ENCODE assay signal across 12 cellular contexts in the genomic region with DNA sequence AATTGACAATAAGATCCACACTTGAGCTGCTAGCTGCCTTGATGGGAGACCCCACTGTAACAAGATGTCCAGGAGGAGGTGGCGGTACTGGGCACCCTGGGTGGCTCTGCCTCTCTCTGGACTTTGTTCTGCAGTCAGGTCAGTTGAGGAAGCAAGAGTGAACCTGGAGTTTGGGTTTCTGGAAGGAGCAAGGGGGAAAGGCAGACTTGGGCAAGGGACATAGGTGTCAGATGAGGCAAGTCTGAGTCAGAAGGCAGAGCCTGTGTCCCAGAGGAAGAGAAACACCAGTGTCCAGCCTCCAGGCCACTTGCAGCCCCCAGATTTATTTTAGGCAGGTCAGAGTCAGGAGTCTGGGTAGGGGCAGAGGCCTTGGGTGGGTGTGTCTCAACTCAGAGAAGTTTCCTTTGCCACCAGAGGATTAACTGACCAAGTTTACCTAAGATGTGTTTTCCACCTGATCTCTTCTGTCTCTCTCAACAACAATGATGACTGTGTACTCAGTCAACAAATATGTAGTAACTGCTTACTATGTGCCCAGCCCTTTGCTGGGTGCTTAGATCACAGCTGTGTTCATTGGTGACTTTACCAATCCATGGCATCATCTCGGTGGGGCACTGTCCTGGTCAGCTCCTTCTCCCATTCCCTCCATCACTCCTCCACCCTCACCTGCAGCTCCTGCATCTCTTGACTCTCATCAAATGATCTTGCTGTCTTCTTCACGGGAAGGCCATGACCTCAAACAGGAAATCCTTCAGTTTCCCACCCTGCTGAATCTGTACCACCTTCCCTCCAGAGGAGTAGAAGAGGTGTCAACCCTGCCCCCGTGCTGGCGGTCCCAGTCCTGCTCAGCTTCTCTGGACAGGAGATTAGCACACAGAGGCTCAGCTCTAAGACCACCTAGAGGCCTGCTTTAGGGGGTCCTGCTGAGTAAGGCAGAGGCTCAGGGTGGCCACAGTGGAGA. TPM values are rescaled to one million over a fixed set of nuclear protein-coding genes. Genes with fewer than 3 reads are reported as not detected.
A peak's percentile ranks its signal among the peaks of the same experiment; 100 is the strongest.
DNase-seq lines count a peak whose midpoint lies in the region; ATAC-seq and TF ChIP-seq lines count a peak whose summit lies in the region.
"Had no signal": no experiment of that assay in that cellular context is flagged by ENCODE, and none has a peak within 500 bp of the region (broad histone marks: within the 10 kb centered on the region; RNA-seq: fewer than 3 reads in every experiment).

No MANE protein-coding gene starts in this region.

- TF ChIP-seq POLR2A in body of pancreas (IDR thresholded peaks at IDR 0.05) (no peak), uterus (IDR thresholded peaks at IDR 0.05) (no peak)

- DNase-seq in HT-29 (ENCODE audit: low spot score) (peak; percentile 75), body of pancreas (peak in 1 of 4 donors; percentile 20), lower lobe of right lung (no peak), uterus (no peak), HUDEP-2 (lab: John Stamatoyannopoulos, UW; ENCODE audit: unreplicated experiment in 76 of 76) (no peak), GM10248 (ENCODE audit: extremely low spot score) (no peak)
- DNase-seq: activated CD8-positive, alpha-beta memory T cell treated with anti-CD3 and anti-CD28 coated beads, Interleukin-2, amount 50 U/mL, for 4 hours; adrenal gland had no signal

- ATAC-seq in body of pancreas (peak; percentile 12), lower lobe of right lung (peak; percentile 2 to 24), GM21526 (IDR thresholded peaks at IDR 0.05; ENCODE audit: low FRiP score, unreplicated experiment) (no peak)
- ATAC-seq: Right ventricle myocardium inferior had no signal

- CTCF ChIA-PET in GM10248 (lab: Yijun Ruan, JAX): interaction anchor here (1.0 to 1.5 kb wide), 2 partner anchors 10 to 37 kb away, joined by 3 read pairs; a partner anchor contains a TSS

- H3K4me3 ChIP-seq in body of pancreas (no peak overlapping the region), lower lobe of right lung (no peak overlapping the region), uterus (no peak overlapping the region)
- H3K4me3 ChIP-seq: adrenal gland, neural progenitor cell had no signal

- H3K27ac ChIP-seq in 22Rv1 (peak overlapping the region; percentile 61), body of pancreas (peak overlapping the region; percentile 79 to 97 (median 92)), lower lobe of right lung (peak overlapping the region; percentile 71), uterus (no peak overlapping the region)
- H3K27ac ChIP-seq: adrenal gland, neural progenitor cell had no signal

- TF ChIP-seq CTCF in 22Rv1 (IDR thresholded peaks at IDR 0.05): no peak
- TF ChIP-seq CTCF in body of pancreas (IDR thresholded peaks at IDR 0.05): no peak
- no peak for TF ChIP-seq CTCF in lower lobe of right lung (IDR thresholded peaks at IDR 0.05)
- TF ChIP-seq CTCF in uterus (IDR thresholded peaks at IDR 0.05): no peak
- TF ChIP-seq CTCF in GM10248 (IDR thresholded peaks at IDR 0.05; ENCODE audit: control extremely low read depth, extremely low read depth, low read depth, missing control alignments): no peak

- H3K9me3 ChIP-seq in body of pancreas (no peaks in the 10 kb centered on the region), lower lobe of right lung (no peaks in the 10 kb centered on the region), uterus (no peaks in the 10 kb centered on the region)
- H3K9me3 ChIP-seq: adrenal gland had no signal

- no peaks in the 10 kb centered on the region for H3K27me3 ChIP-seq in body of pancreas
- no peaks in the 10 kb centered on the region for H3K27me3 ChIP-seq in lower lobe of right lung (ENCODE audit: low read depth)
- no peaks in the 10 kb centered on the region for H3K27me3 ChIP-seq in uterus
- H3K27me3 ChIP-seq: adrenal gland, neural progenitor cell had no signal

- H3K36me3 ChIP-seq in body of pancreas (replicated peaks in 1 of 2; ENCODE audit: insufficient read depth in 1 of 2, low read depth in 2 of 2) (no peaks in the 10 kb centered on the region), lower lobe of right lung (no peaks in the 10 kb centered on the region), uterus (no peaks in the 10 kb centered on the region)
- H3K36me3 ChIP-seq: adrenal gland, neural progenitor cell had no signal

- POLR2A ChIA-PET in GM10248 (lab: Yijun Ruan, JAX): no interaction called here

- H3K4me1 ChIP-seq in body of pancreas (peaks cover 75% of the 10 kb centered on the region), lower lobe of right lung (peaks cover 18% of the 10 kb centered on the region), uterus (no peaks in the 10 kb centered on the region)
- H3K4me1 ChIP-seq: adrenal gland, neural progenitor cell had no signal

- intact Hi-C loops in body of pancreas (cut with DNase I): no loop called here
- intact Hi-C loops in lower lobe of right lung (cut with DNase I): no loop called here
- intact Hi-C loops in uterus (cut with DNase I; ENCODE audit: low total_unique reads): no loop called here

- WGBS in body of pancreas, 2 donors: 62 to 70% methylated on average over 4 to 5 of the region's 5 CpGs

RNA-seq across cellular contexts. Expression of a gene that starts 36.6 kb away (rescaled TPM):
- total RNA-seq in HT-29 (2014; rRNA removed; shearing (Covaris generic)): 812 and 1,050 TPM in 2 replicates
- total RNA-seq in body of pancreas (100 to 1,000 TPM in 1 of 2 donors, 10 to 100 TPM in 1; 93.7 to 293 TPM), lower lobe of right lung (74.1 TPM), uterus (10 to 100 TPM in 1 of 4 donors, 1 to 10 TPM in 3; 1.0 to 67.7 (median 2.0) TPM)

Comparison
In these comparisons a context has a peak if more than half of its experiments do, and no peak if none do; other contexts are left out.
1. H3K27ac ChIP-seq: peak in 22Rv1 (single experiment), body of pancreas (4 of 4) and lower lobe of right lung (single experiment); none in uterus (0 of 2).